17 cellular contexts compared by ENCODE assay signal in the genomic region with DNA sequence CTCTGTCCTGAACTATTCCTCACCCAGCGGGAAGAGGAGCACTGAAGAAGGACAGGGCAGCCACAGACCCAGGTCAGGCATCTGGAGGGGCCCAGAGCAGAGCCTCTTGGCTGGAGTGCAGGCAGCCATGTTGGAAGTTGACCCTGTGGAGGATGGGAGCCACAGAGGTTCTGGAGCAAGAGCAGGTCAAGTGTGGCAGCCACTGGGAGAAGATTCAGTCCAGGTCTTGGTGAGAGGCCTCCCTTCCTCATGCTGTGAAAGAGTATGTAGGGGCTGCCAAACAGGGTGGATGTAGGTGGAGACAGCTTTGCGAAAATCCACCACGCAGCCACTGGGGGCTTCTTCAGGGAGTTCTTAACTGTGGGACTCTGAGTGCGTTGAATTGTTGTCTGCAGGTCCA. TPM values are rescaled to one million over a fixed set of nuclear protein-coding genes. Genes with fewer than 3 reads are reported as not detected.
DNase-seq lines count a peak whose midpoint lies in the region; ATAC-seq lines count a peak whose summit lies in the region.
"Had no signal": no experiment of that assay in that cellular context is flagged by ENCODE, and none has a peak within 500 bp of the region (broad histone marks: within the 10 kb centered on the region; RNA-seq: fewer than 3 reads in every experiment).

No MANE protein-coding gene starts in this region.

- H3K27ac ChIP-seq in Karpas-422 (ENCODE audit: low read length) = peak overlapping the region; percentile 99
- H3K27ac ChIP-seq: pancreas, suprapubic skin had no signal

- H3K9ac ChIP-seq in Karpas-422 (ENCODE audit: low read length) = peak overlapping the region; percentile 100

- H3K27ac Mint-ChIP-seq in T-helper 1 cell treated with Interleukin-12 subunit alpha and Interleukin-12 subunit beta and Interleukin-4 antibody, amounts not matched to agents 30 μg/mL and 1 μg/mL, for 36 hours = peak overlapping the region; percentile 65
- H3K27ac Mint-ChIP-seq in memory B cell = peak overlapping the region; percentile 91

- H3K27me3 Mint-ChIP-seq in T-helper 1 cell treated with Interleukin-12 subunit alpha and Interleukin-12 subunit beta and Interleukin-4 antibody, amounts not matched to agents 30 μg/mL and 1 μg/mL, for 36 hours (ENCODE audit: low read depth) = peaks cover 4% of the 10 kb centered on the region
- no peaks in the 10 kb centered on the region for H3K27me3 Mint-ChIP-seq in memory B cell

- H3K9me2 ChIP-seq in Karpas-422 (replicated peaks; ENCODE audit: insufficient read depth, low read length) = no peaks in the 10 kb centered on the region

- peaks cover 27% of the 10 kb centered on the region for H3K79me2 ChIP-seq in Karpas-422 (ENCODE audit: low read length)

- peaks cover 38% of the 10 kb centered on the region for H3K36me3 ChIP-seq in Karpas-422 (ENCODE audit: insufficient read depth, low read length)
- H3K36me3 ChIP-seq: MG63, pancreas, suprapubic skin had no signal

- peaks cover 12% of the 10 kb centered on the region for H3K36me3 Mint-ChIP-seq in T-helper 1 cell treated with Interleukin-12 subunit alpha and Interleukin-12 subunit beta and Interleukin-4 antibody, amounts not matched to agents 30 μg/mL and 1 μg/mL, for 36 hours (ENCODE audit: low read depth)
- peaks cover 33% of the 10 kb centered on the region for H3K36me3 Mint-ChIP-seq in memory B cell

- peak overlapping the region; percentile 94 for H3K4me3 Mint-ChIP-seq in T-helper 1 cell treated with Interleukin-12 subunit alpha and Interleukin-12 subunit beta and Interleukin-4 antibody, amounts not matched to agents 30 μg/mL and 1 μg/mL, for 36 hours
- peak overlapping the region; percentile 100 for H3K4me3 Mint-ChIP-seq in memory B cell
- H3K4me3 Mint-ChIP-seq: dendritic cell treated with granulocyte-macrophage colony-stimulating factor and Interleukin-4, amounts not matched to agents 40 ng/mL and 50 ng/mL, for 4 days had no signal

- H3K9me3 Mint-ChIP-seq in T-helper 1 cell treated with Interleukin-12 subunit alpha and Interleukin-12 subunit beta and Interleukin-4 antibody, amounts not matched to agents 30 μg/mL and 1 μg/mL, for 36 hours = no peaks in the 10 kb centered on the region
- peaks cover 1% of the 10 kb centered on the region for H3K9me3 Mint-ChIP-seq in memory B cell
- H3K9me3 Mint-ChIP-seq: dendritic cell treated with granulocyte-macrophage colony-stimulating factor and Interleukin-4, amounts not matched to agents 40 ng/mL and 50 ng/mL, for 4 days had no signal

- H2AFZ ChIP-seq in Karpas-422 (ENCODE audit: low read length) = no peak overlapping the region

- peak overlapping the region; percentile 94 for H3K4me2 ChIP-seq in Karpas-422 (ENCODE audit: low read depth, low read length, poor library complexity, severe bottlenecking)

- peak overlapping the region; percentile 100 for H3K4me3 ChIP-seq in Karpas-422 (ENCODE audit: low read length)
- H3K4me3 ChIP-seq: MG63, pancreas, suprapubic skin had no signal

- H3K9me3 ChIP-seq in Karpas-422 (ENCODE audit: low read length) = no peaks in the 10 kb centered on the region
- H3K9me3 ChIP-seq: MG63, pancreas, suprapubic skin had no signal

- H4K20me1 ChIP-seq in Karpas-422 (ENCODE audit: insufficient read depth, low read depth, low read length) = peaks cover 20% of the 10 kb centered on the region

- DNase-seq in T-helper 1 cell (no peak), Karpas-422 (peak; percentile 65), memory B cell (ENCODE audit: low spot score in 2 of 2) (no peak)
- no peak for DNase-seq in stimulated activated naive CD4-positive, alpha-beta T cell treated with Interleukin-2 at 50 U/mL for 16 hours (lab: John Stamatoyannopoulos, UW)
- DNase-seq in stimulated activated CD4-positive, alpha-beta T cell treated with anti-CD3 and anti-CD28 coated beads, Interleukin-15, amount 100 ng/mL, for 24 hours = no peak
- DNase-seq: 8988T, activated gamma-delta T cell, MG63, NCI-H774, T1000 had no signal

- peaks cover 12% of the 10 kb centered on the region for H3K4me1 Mint-ChIP-seq in T-helper 1 cell treated with Interleukin-12 subunit alpha and Interleukin-12 subunit beta and Interleukin-4 antibody, amounts not matched to agents 30 μg/mL and 1 μg/mL, for 36 hours (ENCODE audit: low read depth)
- peaks cover 41% of the 10 kb centered on the region for H3K4me1 Mint-ChIP-seq in memory B cell

- ATAC-seq in GM21447 (IDR thresholded peaks at IDR 0.05; ENCODE audit: unreplicated experiment) (peak; percentile 15), memory B cell (ENCODE audit: low read depth) (peak; percentile 20), GM21381 (IDR thresholded peaks at IDR 0.05; ENCODE audit: unreplicated experiment) (no peak)
- ATAC-seq: left lobe of liver, pancreas had no signal

- no peaks in the 10 kb centered on the region for H3K27me3 ChIP-seq in Karpas-422 (ENCODE audit: low read length)
- H3K27me3 ChIP-seq: MG63, pancreas, suprapubic skin had no signal

- peaks cover 82% of the 10 kb centered on the region for H3K4me1 ChIP-seq in Karpas-422 (ENCODE audit: low read length)
- H3K4me1 ChIP-seq: pancreas had no signal

RNA-seq across cellular contexts. Expression of gene CD79B, which starts 0.6 kb away (rescaled TPM):
- 545 and 1,164 TPM in 2 replicates for total RNA-seq in Karpas-422 (2014; rRNA removed; shearing (Covaris generic); ENCODE audit: low replicate concordance)

RNA-seq across cellular contexts. Expression of gene GH1, which starts 14.1 kb away (rescaled TPM):
- total RNA-seq in Karpas-422 (2014; rRNA removed; shearing (Covaris generic); ENCODE audit: low replicate concordance) = not detected in 2 replicates
- total RNA-seq: left lobe of liver, pancreas, suprapubic skin had no signal

RNA-seq across cellular contexts. Expression of gene CSHL1, which starts 21.7 kb away (rescaled TPM):
- total RNA-seq in Karpas-422 (2014; rRNA removed; shearing (Covaris generic); ENCODE audit: low replicate concordance) = not detected in 2 replicates
- total RNA-seq: left lobe of liver, pancreas, suprapubic skin had no signal

RNA-seq across cellular contexts. Expression of gene CSH1, which starts 36.3 kb away (rescaled TPM):
- total RNA-seq in Karpas-422 (2014; rRNA removed; shearing (Covaris generic); ENCODE audit: low replicate concordance) = not detected in 2 replicates
- total RNA-seq: left lobe of liver, pancreas, suprapubic skin had no signal

RNA-seq across cellular contexts. Expression of gene SCN4A, which starts 40.0 kb away (rescaled TPM):
- under 0.01 and 0.07 TPM in 2 replicates for total RNA-seq in Karpas-422 (2014; rRNA removed; shearing (Covaris generic); ENCODE audit: low replicate concordance)
